ENCODE assay signal across 8 cellular contexts in genomic region chr3:13495921-13496723, GRCh38. TPM values are rescaled to one million over a fixed set of nuclear protein-coding genes. Genes with fewer than 3 reads are reported as not detected.
DNase-seq lines count a peak whose midpoint lies in the region; ATAC-seq and TF ChIP-seq lines count a peak whose summit lies in the region.

No MANE protein-coding gene starts in this region.

- H3K9me3 ChIP-seq in Panc1 (ENCODE audit: control insufficient read depth, insufficient read depth, low read depth, low read length) (no peaks in the 10 kb centered on the region), neuronal stem cell (replicated peaks in 1 of 2; ENCODE audit: control insufficient read depth in 2 of 2, insufficient read depth in 1 of 2, low read depth in 1 of 2, low read length in 2 of 2) (no peaks in the 10 kb centered on the region), subcutaneous abdominal adipose tissue (ENCODE audit: control insufficient read depth in 5 of 5, low read length in 5 of 5) (no peaks in the 10 kb centered on the region)

- POLR2A ChIA-PET in Panc1 (lab: Charles Lee): no interaction called here

- H2AK5ac ChIP-seq in neuronal stem cell (ENCODE audit: low read depth, low read length): peak overlapping the region; percentile 3

- H2BK15ac ChIP-seq in neuronal stem cell (ENCODE audit: low read length): no peak overlapping the region

- H3K79me1 ChIP-seq in neuronal stem cell (ENCODE audit: low read depth, low read length): no peaks in the 10 kb centered on the region

- H2BK120ac ChIP-seq in neuronal stem cell (ENCODE audit: low read depth, low read length): no peak overlapping the region

- peak overlapping the region; percentile 45 for H2AFZ ChIP-seq in neuronal stem cell (ENCODE audit: low read length)

- no peak overlapping the region for H3K23ac ChIP-seq in neuronal stem cell (ENCODE audit: low read depth, low read length, poor library complexity)

- peak; percentile 87 for ATAC-seq in Panc1

- peak overlapping the region; percentile 2 for H2BK12ac ChIP-seq in neuronal stem cell (ENCODE audit: low read length)

- intact Hi-C loops in Panc1 (cut with micrococcal nuclease; ENCODE audit: unreplicated experiment): loop anchor here (1.0 kb wide), 1 partner anchor 152 kb away; no protein-coding TSS in a partner anchor

- DNase-seq in AML-193 (lab: John Stamatoyannopoulos, UW): peak; percentile 73 to 86
- peak; percentile 45 for DNase-seq in GM19238 (ENCODE audit: insufficient read length, low spot score)
- peak; percentile 73 for DNase-seq in HT-29 (ENCODE audit: low spot score)
- DNase-seq in Panc1 (ENCODE audit: low read depth, low spot score): peak; percentile 48
- peak; percentile 39 for DNase-seq in activated T-helper 1 cell treated with Interleukin-2 at 50 U/mL for 16 hours (ENCODE audit: low read depth)
- peak; percentile 90 for DNase-seq in fibroblast of peridontal ligament (ENCODE audit: extremely low read depth)
- DNase-seq in neuronal stem cell (ENCODE audit: low spot score): peak; percentile 71

- no peaks in the 10 kb centered on the region for H3K27me3 ChIP-seq in Panc1 (ENCODE audit: control insufficient read depth, insufficient read depth, low read length)
- no peaks in the 10 kb centered on the region for H3K27me3 ChIP-seq in neuronal stem cell (ENCODE audit: control insufficient read depth in 3 of 3, insufficient read depth in 3 of 3, low read depth in 1 of 3, low read length in 3 of 3)
- H3K27me3 ChIP-seq in subcutaneous abdominal adipose tissue (ENCODE audit: control insufficient read depth in 5 of 5, insufficient read depth in 4 of 5, low read length in 5 of 5): no peaks in the 10 kb centered on the region

- no peak overlapping the region for H2BK5ac ChIP-seq in neuronal stem cell (ENCODE audit: low read length)

- no peak overlapping the region for H3K14ac ChIP-seq in neuronal stem cell (ENCODE audit: low read length)

- no CpG with 5 or more reads among the region's 12 CpGs for WGBS in neuronal stem cell (ENCODE audit: extremely low coverage in 2 of 2, insufficient read length in 2 of 2, insufficient replicate concordance in 1 of 2), 2 donors

- in situ Hi-C loops in Panc1 (cut with HindIII; ENCODE audit: low pct_unique_long_range_greater_than_20kb, low sequenced_read_pairs): no loop called here

- H3K4me1 ChIP-seq in Panc1 (ENCODE audit: control insufficient read depth, insufficient read depth, low read length) (peaks cover 2% of the 10 kb centered on the region; the same call in 1 of the 2 replicates), neuronal stem cell (ENCODE audit: control insufficient read depth in 2 of 2, insufficient read depth in 1 of 2, low read depth in 1 of 2, low read length in 2 of 2) (peaks cover 4 to 6% of the 10 kb centered on the region in 2 donors), subcutaneous abdominal adipose tissue (ENCODE audit: control insufficient read depth in 5 of 5, insufficient read depth in 5 of 5, low read length in 5 of 5) (peaks cover 3 to 28% (median 13%) of the 10 kb centered on the region in 5 donors)

- H3K4me3 ChIP-seq in Panc1 (ENCODE audit: low read depth in 2 of 2, low read length in 2 of 2) (no peak overlapping the region), neuronal stem cell (ENCODE audit: low read length in 2 of 2) (no peak overlapping the region), subcutaneous abdominal adipose tissue (ENCODE audit: low read depth in 1 of 5, low read length in 5 of 5) (peak overlapping the region in 1 of 5 donors; percentile 11)

- H4K91ac ChIP-seq in neuronal stem cell (ENCODE audit: low read depth, low read length, poor library complexity): no peak overlapping the region

- peak; percentile 88 for TF ChIP-seq CTCF in Panc1 (IDR thresholded peaks at IDR 0.05)

- no peak overlapping the region for H3K4me2 ChIP-seq in neuronal stem cell (ENCODE audit: insufficient read depth, low read length, poor library complexity, severe bottlenecking)

- H3K27ac ChIP-seq in Panc1 (ENCODE audit: low read length): no peak overlapping the region
- H3K27ac ChIP-seq in neuronal stem cell (replicated peaks; ENCODE audit: low read length): no peak overlapping the region
- H3K27ac ChIP-seq in subcutaneous abdominal adipose tissue (ENCODE audit: low read depth, low read length): peak overlapping the region; percentile 94

- H3K36me3 ChIP-seq in Panc1 (ENCODE audit: control insufficient read depth, insufficient read depth, low read length): no peaks in the 10 kb centered on the region
- no peaks in the 10 kb centered on the region for H3K36me3 ChIP-seq in neuronal stem cell (replicated peaks in 1 of 2; ENCODE audit: control insufficient read depth in 2 of 2, insufficient read depth in 2 of 2, low read length in 2 of 2)
- H3K36me3 ChIP-seq in subcutaneous abdominal adipose tissue (ENCODE audit: control insufficient read depth in 5 of 5, insufficient read depth in 5 of 5, low read length in 5 of 5): peaks cover 0 to 22% (median 9%) of the 10 kb centered on the region in 5 donors

- no peak overlapping the region for H4K8ac ChIP-seq in neuronal stem cell (ENCODE audit: low read depth, low read length)

- H3K18ac ChIP-seq in neuronal stem cell (ENCODE audit: low read length): peak overlapping the region; percentile 15

- BruUV-seq in Panc1 (replicated peaks; lab: Mats Ljungman, UMichigan): no TSS peak

- H3K9ac ChIP-seq in neuronal stem cell (ENCODE audit: low read depth, low read length, poor library complexity) (no peak overlapping the region), subcutaneous abdominal adipose tissue (ENCODE audit: low read length in 5 of 5) (peak overlapping the region in 2 of 5 donors; percentile 12 to 81)

- no peak overlapping the region for H3K4ac ChIP-seq in neuronal stem cell (ENCODE audit: low read length)

- CTCF ChIA-PET in Panc1 (lab: Charles Lee): interaction anchor here (0.5 to 2.1 kb wide), 9 partner anchors 24 to 404 kb away, joined by 3 to 44 read pairs (median 3); no protein-coding TSS in a partner anchor

RNA-seq across cellular contexts. Expression of gene HDAC11, which starts 16.0 kb away (rescaled TPM):
- total RNA-seq in HT-29 (2014; rRNA removed; shearing (Covaris generic)): 10.5 and 10.6 TPM in 2 replicates
- 10.6 TPM for total RNA-seq in Panc1 (2021; ENCODE audit: unreplicated experiment)
- 21.6 TPM for polyA plus RNA-seq in Panc1 (2012; ENCODE audit: insufficient read length)
- 7.3 TPM for polyA plus RNA-seq in neuronal stem cell (2013, experiment 1 of 2)
- 7.6 TPM for polyA plus RNA-seq in neuronal stem cell (2013, experiment 2 of 2)

RNA-seq across cellular contexts. Expression of gene FBLN2, which starts 52.8 kb away (rescaled TPM):
- total RNA-seq in HT-29 (2014; rRNA removed; shearing (Covaris generic)): 0.33 and 0.55 TPM in 2 replicates
- total RNA-seq in Panc1 (2021; ENCODE audit: unreplicated experiment): 0.44 TPM
- polyA plus RNA-seq in Panc1 (2012; ENCODE audit: insufficient read length): 0.87 TPM
- polyA plus RNA-seq in neuronal stem cell (2013, experiment 1 of 2): 12.1 TPM
- 12.3 TPM for polyA plus RNA-seq in neuronal stem cell (2013, experiment 2 of 2)

Comparison
In these comparisons a context has a peak if more than half of its experiments do, and no peak if none do; other contexts are left out.
1. DNase-seq: peak in every context shown above with its lines; median percentile 90 in fibroblast of peridontal ligament; 80 in AML-193; 73 in HT-29; 71 in neuronal stem cell; 48 in Panc1; 45 in GM19238; 39 in activated T-helper 1 cell treated with Interleukin-2 at 50 U/mL for 16 hours.